In genomic region chr10:486668-487067, GRCh38 we compare ENCODE assay signal across 16 cellular contexts.
DNase-seq lines count a peak whose midpoint lies in the region; ATAC-seq and TF ChIP-seq lines count a peak whose summit lies in the region.
"Had no signal": no experiment of that assay in that cellular context is flagged by ENCODE, and none has a peak within 500 bp of the region (broad histone marks: within the 10 kb centered on the region; RNA-seq: fewer than 3 reads in every experiment).

No MANE protein-coding gene starts in this region.

- H3K4me1 ChIP-seq in stomach = peaks cover 5 to 52% (median 21%) of the 10 kb centered on the region in 4 donors

- peak; percentile 56 for DNase-seq in activated CD8-positive, alpha-beta memory T cell treated with anti-CD3 and anti-CD28 coated beads for 24 hours
- DNase-seq in activated CD8-positive, alpha-beta memory T cell treated with anti-CD3 and anti-CD28 coated beads, Interleukin-2, amount 50 U/mL, for 4 hours = no peak
- DNase-seq in T-helper 17 cell (no peak), glutamatergic neuron (peak; percentile 21), stomach (peak; percentile 23), foreskin melanocyte (no peak), NK-92 (lab: John Stamatoyannopoulos, UW; ENCODE audit: unreplicated experiment) (no peak)
- DNase-seq: activated CD4-positive, CD25-positive, alpha-beta regulatory T cell; NCI-H1930 had no signal

- H3K27me3 ChIP-seq in stomach = no peaks in the 10 kb centered on the region
- H3K27me3 ChIP-seq: ovary, tibial nerve had no signal

- peak overlapping the region in 3 of 5 donors; percentile 32 to 88 (median 82) for H3K27ac ChIP-seq in stomach
- H3K27ac ChIP-seq: RWPE1 had no signal

- peaks cover 24% of the 10 kb centered on the region for H3K9me3 Mint-ChIP-seq in glutamatergic neuron (ENCODE audit: unreplicated experiment)
- H3K9me3 Mint-ChIP-seq: CD8-positive, alpha-beta memory T cell; stimulated activated effector memory CD8-positive, alpha-beta T cell treated with anti-CD3 and anti-CD28 coated beads, Interleukin-12 subunit alpha, Interleukin-12 subunit beta, amount 100 ng/mL, for 72 hours had no signal

- H3K27me3 Mint-ChIP-seq in T-helper 17 cell (peaks cover 18% of the 10 kb centered on the region), glutamatergic neuron (ENCODE audit: unreplicated experiment) (peaks cover 21% of the 10 kb centered on the region)

- H3K27ac Mint-ChIP-seq in T-helper 17 cell (peak overlapping the region; percentile 29), glutamatergic neuron (ENCODE audit: unreplicated experiment) (no peak overlapping the region)

- ATAC-seq in T-helper 17 cell (no peak), HG03025 (IDR thresholded peaks at IDR 0.05; ENCODE audit: low FRiP score, unreplicated experiment) (no peak)
- ATAC-seq: stimulated activated effector memory CD8-positive, alpha-beta T cell treated with anti-CD3 and anti-CD28 coated beads, Interleukin-12 subunit alpha, Interleukin-12 subunit beta, amount 100 ng/mL, for 72 hours had no signal

- H3K4me3 ChIP-seq in stomach = no peak overlapping the region
- H3K4me3 ChIP-seq: ovary, smooth muscle cell, tibial nerve had no signal

- H3K4me1 Mint-ChIP-seq in T-helper 17 cell (peaks cover 5% of the 10 kb centered on the region), glutamatergic neuron (ENCODE audit: low read depth, unreplicated experiment) (peaks cover 39% of the 10 kb centered on the region)

- TF ChIP-seq CTCF in glutamatergic neuron (IDR thresholded peaks at IDR 0.05; ENCODE audit: partially characterized antibody, unreplicated experiment) = no peak
- TF ChIP-seq CTCF in stomach (IDR thresholded peaks at IDR 0.05) = no peak

- 85 to 96% (median 88%) methylated on average over 11 of the region's 11 CpGs for WGBS in stomach, 5 donors

- no peak for TF ChIP-seq POLR2A in stomach (IDR thresholded peaks at IDR 0.05)

- peaks cover 0 to 22% (median 11%) of the 10 kb centered on the region in 4 donors for H3K36me3 ChIP-seq in stomach
- H3K36me3 ChIP-seq: ovary had no signal

- H3K9me3 ChIP-seq in T-helper 17 cell (ENCODE audit: control insufficient read depth, low read length, poor library complexity, severe bottlenecking) (no peaks in the 10 kb centered on the region), stomach (no peaks in the 10 kb centered on the region)
- H3K9me3 ChIP-seq: ovary, tibial nerve had no signal

- TF ChIP-seq EP300 in stomach (IDR thresholded peaks at IDR 0.05) = no peak

- H3K4me3 Mint-ChIP-seq in T-helper 17 cell = peak overlapping the region; percentile 36
- no peak overlapping the region for H3K4me3 Mint-ChIP-seq in glutamatergic neuron (ENCODE audit: unreplicated experiment)
- H3K4me3 Mint-ChIP-seq: stimulated activated effector memory CD8-positive, alpha-beta T cell treated with anti-CD3 and anti-CD28 coated beads, Interleukin-12 subunit alpha, Interleukin-12 subunit beta, amount 100 ng/mL, for 72 hours had no signal

- peaks cover 2% of the 10 kb centered on the region for H3K36me3 Mint-ChIP-seq in T-helper 17 cell (ENCODE audit: low read depth)
- H3K36me3 Mint-ChIP-seq in glutamatergic neuron (ENCODE audit: unreplicated experiment) = peaks cover 17% of the 10 kb centered on the region
- H3K36me3 Mint-ChIP-seq: stimulated activated effector memory CD8-positive, alpha-beta T cell treated with anti-CD3 and anti-CD28 coated beads, Interleukin-12 subunit alpha, Interleukin-12 subunit beta, amount 100 ng/mL, for 72 hours had no signal

- intact Hi-C loops in stomach (cut with DNase I; ENCODE audit: low total_unique reads) = no loop called here

Comparison
In these comparisons a context has a peak if more than half of its experiments do, and no peak if none do; other contexts are left out.
1. DNase-seq: peak in activated CD8-positive, alpha-beta memory T cell treated with anti-CD3 and anti-CD28 coated beads for 24 hours (single experiment), glutamatergic neuron (single experiment) and stomach (single experiment); none in activated CD8-positive, alpha-beta memory T cell treated with anti-CD3 and anti-CD28 coated beads, Interleukin-2, amount 50 U/mL, for 4 hours (single experiment), T-helper 17 cell (0 of 3), foreskin melanocyte (single experiment) and NK-92 (single experiment).